4 cellular contexts compared by ENCODE assay signal in the genomic region with DNA sequence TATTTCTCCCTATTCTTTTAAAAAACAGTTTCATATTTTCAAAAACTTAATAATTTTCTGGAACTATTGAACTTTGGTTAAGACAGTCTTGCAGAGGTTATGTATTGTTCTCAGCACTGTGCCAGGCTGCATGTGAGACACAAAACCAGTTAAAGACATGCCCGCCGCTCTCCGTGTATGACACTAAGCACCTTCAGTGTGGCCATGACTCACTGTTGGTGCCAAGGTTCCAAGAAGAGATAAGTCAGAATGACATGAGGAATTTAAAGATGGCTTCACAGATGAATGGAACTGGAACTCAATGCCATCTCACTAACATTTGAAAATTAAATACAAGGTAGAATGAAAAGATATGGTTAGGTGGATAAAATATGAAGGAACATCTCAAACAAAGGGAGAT.
"Had no signal": no experiment of that assay in that cellular context is flagged by ENCODE, and none has a peak within 500 bp of the region (broad histone marks: within the 10 kb centered on the region; RNA-seq: fewer than 3 reads in every experiment).

No MANE protein-coding gene starts in this region.

- H2AFZ ChIP-seq: GM23338 had no signal

- DNase-seq: H9, HCEC 1CT, KBM-7 had no signal

- ATAC-seq: GM23338 had no signal

- H3K4me3 ChIP-seq: GM23338 had no signal

- H3K4me2 ChIP-seq: GM23338 had no signal
